Comparison of ENCODE assay signal across 27 cellular contexts in genomic region chr1:110428961-110429360, GRCh38. TPM values are rescaled to one million over a fixed set of nuclear protein-coding genes. Genes with fewer than 3 reads are reported as not detected.
DNase-seq lines count a peak whose midpoint lies in the region; ATAC-seq and TF ChIP-seq lines count a peak whose summit lies in the region.
"Had no signal": no experiment of that assay in that cellular context is flagged by ENCODE, and none has a peak within 500 bp of the region (broad histone marks: within the 10 kb centered on the region; RNA-seq: fewer than 3 reads in every experiment).

No MANE protein-coding gene starts in this region.

- DNase-seq in Ammon's horn (ENCODE audit: low spot score) (peak; percentile 16), sigmoid colon (peak; percentile 24), tibial artery (peak; percentile 52 to 60)
- no peak for DNase-seq in activated CD4-positive, alpha-beta T cell treated with anti-CD3 and anti-CD28 coated beads for 36 hours
- DNase-seq in activated naive CD4-positive, alpha-beta T cell treated with anti-CD3 and anti-CD28 coated beads, Interleukin-2, amount 50 U/mL, for 16 hours = no peak
- DNase-seq: AML-193; BE2C; C1 segment of cervical spinal cord; CD4-positive, alpha-beta memory T cell; CD4-positive, CD25-positive, alpha-beta regulatory T cell; CD8-positive, alpha-beta memory T cell; COR-L47; DMS 273 treated with DMSO at 0.1 percent for 48 hours; DMS153; DMS53; DMS79; DND-41; EL; GDM1 had no signal

- H3K4me1 Mint-ChIP-seq in activated CD4-positive, alpha-beta T cell treated with anti-CD3 and anti-CD28 coated beads for 36 hours = no peaks in the 10 kb centered on the region
- H3K4me1 Mint-ChIP-seq: CD4-positive, CD25-positive, alpha-beta regulatory T cell; CD8-positive, alpha-beta memory T cell had no signal

- TF ChIP-seq CTCF in sigmoid colon (IDR thresholded peaks at IDR 0.05) = no peak
- no peak for TF ChIP-seq CTCF in tibial artery (IDR thresholded peaks at IDR 0.05)

- H3K9me3 ChIP-seq in sigmoid colon = no peaks in the 10 kb centered on the region
- no peaks in the 10 kb centered on the region for H3K9me3 ChIP-seq in tibial artery
- H3K9me3 ChIP-seq: A549, BE2C, BLaER1 had no signal

- H3K4me1 ChIP-seq in sigmoid colon (no peaks in the 10 kb centered on the region), tibial artery (peaks cover 0 to 4% (median 0%) of the 10 kb centered on the region in 4 donors)
- H3K4me1 ChIP-seq: BE2C had no signal

- H3K9me3 Mint-ChIP-seq in activated CD4-positive, alpha-beta T cell treated with anti-CD3 and anti-CD28 coated beads for 36 hours (ENCODE audit: low read depth) = no peaks in the 10 kb centered on the region
- H3K9me3 Mint-ChIP-seq: CD4-positive, alpha-beta memory T cell; CD8-positive, alpha-beta memory T cell had no signal

- H3K4me3 Mint-ChIP-seq in activated CD4-positive, alpha-beta T cell treated with anti-CD3 and anti-CD28 coated beads for 36 hours = no peak overlapping the region
- H3K4me3 Mint-ChIP-seq: CD14-positive monocyte; CD4-positive, alpha-beta memory T cell; CD4-positive, CD25-positive, alpha-beta regulatory T cell; CD8-positive, alpha-beta memory T cell had no signal

- H3K27ac ChIP-seq in sigmoid colon = no peak overlapping the region
- no peak overlapping the region for H3K27ac ChIP-seq in tibial artery
- H3K27ac ChIP-seq: 22Rv1, A549, BLaER1 had no signal

- CTCF ChIA-PET in activated CD4-positive, alpha-beta T cell treated with anti-CD3 and anti-CD28 coated beads for 36 hours (lab: Charles Lee) = interaction anchor here (0.6 to 1.4 kb wide), 4 partner anchors 18 to 369 kb away, joined by 3 read pairs; no protein-coding TSS in a partner anchor

- 68 to 80% methylated on average over 4 of the region's 4 CpGs for WGBS in sigmoid colon, 2 donors

- no peak for ATAC-seq in activated CD4-positive, alpha-beta T cell treated with anti-CD3 and anti-CD28 coated beads for 36 hours
- ATAC-seq: A549, GM12878 had no signal

- intact Hi-C loops in sigmoid colon (cut with DNase I) = no loop called here
- intact Hi-C loops in tibial artery (cut with DNase I; ENCODE audit: low total_unique reads) = no loop called here
- intact Hi-C loops in activated CD4-positive, alpha-beta T cell treated with anti-CD3 and anti-CD28 coated beads for 36 hours (cut with DNase I, micrococcal nuclease) = no loop called here

- TF ChIP-seq EP300 in sigmoid colon (IDR thresholded peaks at IDR 0.05) = no peak

- no peaks in the 10 kb centered on the region for H3K36me3 ChIP-seq in sigmoid colon
- H3K36me3 ChIP-seq in tibial artery = no peaks in the 10 kb centered on the region
- H3K36me3 ChIP-seq: BE2C, BLaER1 had no signal

- H3K27me3 ChIP-seq in sigmoid colon (peaks cover 0 to 7% (median 0%) of the 10 kb centered on the region in 3 donors), tibial artery (peaks cover 0 to 13% of the 10 kb centered on the region in 2 donors)
- H3K27me3 ChIP-seq: BLaER1 had no signal

- POLR2A ChIA-PET in activated CD4-positive, alpha-beta T cell treated with anti-CD3 and anti-CD28 coated beads for 36 hours (lab: Charles Lee) = no interaction called here

- no peak overlapping the region for H3K4me3 ChIP-seq in sigmoid colon
- H3K4me3 ChIP-seq in tibial artery = no peak overlapping the region
- H3K4me3 ChIP-seq: A549, BLaER1, GM12878 had no signal

- no peak for TF ChIP-seq POLR2A in sigmoid colon (IDR thresholded peaks at IDR 0.05)

- H3K36me3 Mint-ChIP-seq in activated CD4-positive, alpha-beta T cell treated with anti-CD3 and anti-CD28 coated beads for 36 hours (ENCODE audit: low read depth) = no peaks in the 10 kb centered on the region
- H3K36me3 Mint-ChIP-seq: CD14-positive monocyte; CD4-positive, alpha-beta memory T cell; CD4-positive, CD25-positive, alpha-beta regulatory T cell; CD8-positive, alpha-beta memory T cell had no signal

- no peak overlapping the region for H3K27ac Mint-ChIP-seq in activated CD4-positive, alpha-beta T cell treated with anti-CD3 and anti-CD28 coated beads for 36 hours
- H3K27ac Mint-ChIP-seq: CD14-positive monocyte; CD4-positive, alpha-beta memory T cell; CD4-positive, CD25-positive, alpha-beta regulatory T cell had no signal

- H3K27me3 Mint-ChIP-seq in activated CD4-positive, alpha-beta T cell treated with anti-CD3 and anti-CD28 coated beads for 36 hours = peaks cover 4% of the 10 kb centered on the region

RNA-seq across cellular contexts. Expression of gene LAMTOR5, which starts 21.5 kb away (rescaled TPM):
- 100 to 1,000 TPM in 2 of 4 donors, 10 to 100 TPM in 2; 61.2 to 117 (median 91.4) TPM for total RNA-seq in sigmoid colon
- polyA plus RNA-seq in sigmoid colon = 100 to 1,000 TPM; 249 to 543 (median 418) TPM
- total RNA-seq in activated CD4-positive, alpha-beta T cell treated with anti-CD3 and anti-CD28 coated beads for 36 hours = 100 to 1,000 TPM; 141 to 155 TPM

RNA-seq across cellular contexts. Expression of gene PROK1, which starts 22.0 kb away (rescaled TPM):
- 1 to 10 TPM in 1 of 4 donors, not detected in 3; 3.2 TPM for total RNA-seq in sigmoid colon
- polyA plus RNA-seq in sigmoid colon = under 1 TPM in 2 of 3 donors, not detected in 1; 0.09 to 0.46 TPM
- not detected for total RNA-seq in activated CD4-positive, alpha-beta T cell treated with anti-CD3 and anti-CD28 coated beads for 36 hours
- total RNA-seq: A172; CD4-positive, alpha-beta memory T cell; CD4-positive, CD25-positive, alpha-beta regulatory T cell; CD8-positive, alpha-beta memory T cell; Daoy; G401; GM12878 had no signal
- polyA plus RNA-seq: A549; CD14-positive monocyte; CD4-positive, alpha-beta memory T cell; CD4-positive, CD25-positive, alpha-beta regulatory T cell; CD8-positive, alpha-beta memory T cell; GM12878 had no signal

RNA-seq across cellular contexts. Expression of gene SLC16A4, which starts 38.1 kb away (rescaled TPM):
- total RNA-seq in sigmoid colon = 10 to 100 TPM in 1 of 4 donors, 1 to 10 TPM in 3; 3.7 to 10.2 (median 7.5) TPM
- 1 to 10 TPM in 2 of 3 donors, not detected in 1; 1.6 to 3.0 TPM for polyA plus RNA-seq in sigmoid colon
- under 1 TPM; 0.14 to 0.44 TPM for total RNA-seq in activated CD4-positive, alpha-beta T cell treated with anti-CD3 and anti-CD28 coated beads for 36 hours
- total RNA-seq: CD4-positive, CD25-positive, alpha-beta regulatory T cell had no signal

Comparison
In these comparisons a context has a peak if more than half of its experiments do, and no peak if none do; other contexts are left out.
1. DNase-seq: peak in Ammon's horn (single experiment), sigmoid colon (single experiment) and tibial artery (2 of 2); none in activated CD4-positive, alpha-beta T cell treated with anti-CD3 and anti-CD28 coated beads for 36 hours (single experiment) and activated naive CD4-positive, alpha-beta T cell treated with anti-CD3 and anti-CD28 coated beads, Interleukin-2, amount 50 U/mL, for 16 hours (single experiment).